In the genomic region with DNA sequence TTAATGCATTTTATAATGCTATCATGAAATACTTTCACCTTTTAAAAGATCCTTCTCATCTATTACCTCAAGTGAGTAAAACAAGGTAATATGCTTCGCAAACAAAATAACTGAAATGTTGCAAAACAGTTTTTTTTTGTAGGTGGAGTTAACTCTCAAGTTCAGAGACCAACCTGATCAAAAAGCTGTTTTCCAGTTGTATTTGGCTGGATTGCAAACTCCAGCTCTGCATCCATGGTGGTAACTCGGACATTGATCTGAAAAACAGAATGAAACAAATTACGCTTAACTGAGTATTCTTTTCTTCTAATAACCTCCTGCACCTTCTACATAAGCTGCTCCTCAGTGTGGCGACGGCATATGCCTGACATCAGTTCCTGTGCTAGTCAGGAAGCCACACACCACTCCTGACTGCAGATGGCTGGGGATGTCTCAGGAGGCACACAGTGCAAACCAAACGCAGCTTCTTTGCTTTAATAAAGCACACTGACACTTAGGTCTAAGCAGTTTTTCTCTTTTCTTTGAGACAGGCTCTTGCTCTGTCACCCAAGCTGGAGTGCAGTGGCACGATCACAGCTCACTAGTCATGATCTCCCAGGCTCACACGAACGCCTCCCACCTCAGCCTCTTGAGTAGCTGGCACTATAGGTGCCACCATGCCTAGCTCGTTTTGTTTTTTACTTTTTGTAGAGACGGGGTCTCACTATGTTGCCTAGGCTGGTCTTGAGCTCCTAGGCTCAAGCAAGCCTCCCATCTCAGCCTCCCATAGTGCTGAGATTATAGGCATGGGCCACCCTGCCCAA, we compare ENCODE assay signal across 9 cellular contexts. TPM values are rescaled to one million over a fixed set of nuclear protein-coding genes. Genes with fewer than 3 reads are reported as not detected.
A peak's percentile ranks its signal among the peaks of the same experiment; 100 is the strongest.
DNase-seq lines count a peak whose midpoint lies in the region; ATAC-seq and TF ChIP-seq lines count a peak whose summit lies in the region.
"Had no signal": no experiment of that assay in that cellular context is flagged by ENCODE, and none has a peak within 500 bp of the region (broad histone marks: within the 10 kb centered on the region; RNA-seq: fewer than 3 reads in every experiment).

No MANE protein-coding gene starts in this region.

- H3K4me3 ChIP-seq in heart left ventricle: no peak overlapping the region
- H3K4me3 ChIP-seq in thymus (ENCODE audit: low read length): no peak overlapping the region
- no peak overlapping the region for H3K4me3 ChIP-seq in esophagus muscularis mucosa

- 59 to 62% (median 60%) methylated on average over 11 of the region's 11 CpGs for WGBS in heart left ventricle, 4 donors
- WGBS in thymus: 38% methylated on average over 11 of the region's 11 CpGs
- WGBS in esophagus muscularis mucosa: 82% methylated on average over 11 of the region's 11 CpGs

- H3K9me3 ChIP-seq in heart left ventricle (no peaks in the 10 kb centered on the region), thymus (ENCODE audit: control insufficient read depth) (no peaks in the 10 kb centered on the region), esophagus muscularis mucosa (no peaks in the 10 kb centered on the region)

- TF ChIP-seq CTCF in heart left ventricle (IDR thresholded peaks at IDR 0.05) (no peak), esophagus muscularis mucosa (IDR thresholded peaks at IDR 0.05) (no peak)

- intact Hi-C loops in heart left ventricle (cut with DNase I): loop anchor here in 1 of 10 donors (10.0 kb wide), 1 partner anchor 875 kb away; no protein-coding TSS in a partner anchor
- intact Hi-C loops in Right ventricle myocardium superior (cut with DNase I): loop anchor here (10.0 kb wide), 1 partner anchor 185 kb away; no protein-coding TSS in a partner anchor
- intact Hi-C loops in esophagus muscularis mucosa (cut with DNase I): no loop called here

- no peaks in the 10 kb centered on the region for H3K27me3 ChIP-seq in heart left ventricle
- H3K27me3 ChIP-seq in thymus (ENCODE audit: control insufficient read depth, insufficient read depth): no peaks in the 10 kb centered on the region
- H3K27me3 ChIP-seq in esophagus muscularis mucosa: no peaks in the 10 kb centered on the region

- no peak for TF ChIP-seq EP300 in esophagus muscularis mucosa (IDR thresholded peaks at IDR 0.05)

- H3K36me3 ChIP-seq in heart left ventricle (peaks cover 0 to 51% (median 47%) of the 10 kb centered on the region in 9 donors), thymus (ENCODE audit: control insufficient read depth, insufficient read depth) (peaks cover 38% of the 10 kb centered on the region), esophagus muscularis mucosa (peaks cover 39 to 52% (median 47%) of the 10 kb centered on the region in 4 donors)

- DNase-seq in heart left ventricle: no peak
- DNase-seq in Right ventricle myocardium superior: no peak
- peak; percentile 47 for DNase-seq in T follicular helper cell (ENCODE audit: low read depth)
- peak; percentile 38 for DNase-seq in effector CD4-positive, alpha-beta T cell
- DNase-seq in esophagus muscularis mucosa (ENCODE audit: extremely low spot score): no peak
- DNase-seq in NCI-H2196 treated with DMSO at 0.1 percent for 48 hours (lab: John Stamatoyannopoulos, UW; ENCODE audit: unreplicated experiment): no peak
- DNase-seq in NCI-H1694 treated with DMSO at 0.1 percent for 48 hours (lab: John Stamatoyannopoulos, UW): no peak
- DNase-seq: NCI-H146 had no signal

- H3K4me1 ChIP-seq in heart left ventricle: peaks cover 0 to 42% (median 13%) of the 10 kb centered on the region in 12 donors
- peaks cover 6% of the 10 kb centered on the region for H3K4me1 ChIP-seq in thymus (ENCODE audit: control insufficient read depth, insufficient read depth, low read length)
- peaks cover 11 to 45% (median 16%) of the 10 kb centered on the region in 4 donors for H3K4me1 ChIP-seq in esophagus muscularis mucosa

- TF ChIP-seq POLR2A in heart left ventricle (IDR thresholded peaks at IDR 0.05) (no peak), esophagus muscularis mucosa (IDR thresholded peaks at IDR 0.05; ENCODE audit: low read depth) (no peak)

- H3K27ac ChIP-seq in heart left ventricle (no peak overlapping the region), thymus (ENCODE audit: low read depth) (peak overlapping the region; percentile 78), esophagus muscularis mucosa (replicated peaks in 1 of 4) (no peak overlapping the region)

- ATAC-seq in heart left ventricle (peak in 3 of 4 donors; percentile 45 to 55 (median 48)), Right ventricle myocardium superior (ENCODE audit: poor library complexity) (no peak)

RNA-seq across cellular contexts. Expression of a gene that starts 29.9 kb away (rescaled TPM):
- total RNA-seq in heart left ventricle (100 to 1,000 TPM; 114 to 293 (median 161) TPM), Right ventricle myocardium superior (197 TPM), esophagus muscularis mucosa (100 to 1,000 TPM; 205 to 226 (median 212) TPM)
- polyA plus RNA-seq in heart left ventricle (100 to 1,000 TPM; 121 to 541 TPM), thymus (165 TPM)

Comparison
In these comparisons a context has a peak if more than half of its experiments do, and no peak if none do; other contexts are left out.
1. DNase-seq: peak in T follicular helper cell (single experiment) and effector CD4-positive, alpha-beta T cell (single experiment); none in heart left ventricle (0 of 5), Right ventricle myocardium superior (single experiment), esophagus muscularis mucosa (single experiment), NCI-H2196 treated with DMSO at 0.1 percent for 48 hours (single experiment) and NCI-H1694 treated with DMSO at 0.1 percent for 48 hours (single experiment).